16 cellular contexts compared by ENCODE assay signal in the genomic region with DNA sequence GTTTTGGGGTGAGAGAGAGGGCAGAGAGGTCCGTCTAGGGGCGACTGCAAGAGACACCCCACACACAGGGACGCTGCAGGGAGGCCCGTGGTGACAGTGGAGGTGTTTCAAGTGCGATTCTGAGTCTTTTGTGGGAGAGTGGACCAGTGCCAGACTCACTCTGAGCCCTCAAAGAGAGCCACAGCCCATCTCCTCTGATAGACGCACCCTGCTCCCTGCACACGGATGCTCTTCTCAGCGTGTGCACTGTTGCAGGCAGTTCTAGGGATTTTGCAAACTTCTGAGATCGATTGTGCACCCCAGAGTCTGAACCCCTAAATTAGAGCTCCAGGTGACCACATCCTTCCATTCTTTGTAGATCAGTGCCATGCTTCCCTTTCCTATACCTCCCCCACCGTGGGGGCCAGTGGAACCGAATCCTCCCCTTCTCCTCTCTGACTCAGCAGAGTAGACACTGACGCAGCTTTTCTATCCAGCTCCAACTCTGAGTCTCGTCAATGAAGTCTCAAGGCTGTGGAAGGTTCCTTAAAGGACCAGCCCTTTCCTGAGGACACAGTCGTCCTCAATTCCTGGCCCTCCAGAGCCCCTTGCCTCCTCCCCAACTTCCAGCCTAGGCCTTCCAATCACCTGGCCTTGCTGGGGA.
"Had no signal": no experiment of that assay in that cellular context is flagged by ENCODE, and none has a peak within 500 bp of the region (broad histone marks: within the 10 kb centered on the region; RNA-seq: fewer than 3 reads in every experiment).

No MANE protein-coding gene starts in this region.

- H3K4me3 Mint-ChIP-seq: activated CD4-positive, alpha-beta memory T cell treated with anti-CD3 and anti-CD28 coated beads for 36 hours; activated naive CD8-positive, alpha-beta T cell treated with anti-CD3 and anti-CD28 coated beads for 36 hours; activated T-cell treated with anti-CD3 and anti-CD28 coated beads, Interleukin-2, amount 50 U/mL, for 72 hours; nephron; stimulated activated naive CD8-positive, alpha-beta T cell treated with anti-CD3 and anti-CD28 coated beads, Interleukin-15, Interleukin-2, amounts not matched to agents 100 ng/mL and 50 ng/mL, for 24 hours; T-helper 2 cell treated with Interferon-gamma antibody and Interleukin-4, amounts not matched to agents 5 μg/mL and 100 μg/mL, for 36 hours had no signal

- H3K9me3 ChIP-seq: heart left ventricle, thoracic aorta had no signal

- H3K27ac Mint-ChIP-seq: activated CD4-positive, alpha-beta memory T cell treated with anti-CD3 and anti-CD28 coated beads for 36 hours; activated naive CD8-positive, alpha-beta T cell treated with anti-CD3 and anti-CD28 coated beads for 36 hours; activated T-cell treated with anti-CD3 and anti-CD28 coated beads, Interleukin-2, amount 50 U/mL, for 72 hours; stimulated activated naive CD8-positive, alpha-beta T cell treated with anti-CD3 and anti-CD28 coated beads, Interleukin-15, Interleukin-2, amounts not matched to agents 100 ng/mL and 50 ng/mL, for 24 hours; T-helper 2 cell treated with Interferon-gamma antibody and Interleukin-4, amounts not matched to agents 5 μg/mL and 100 μg/mL, for 36 hours had no signal

- H3K27me3 ChIP-seq: heart left ventricle had no signal

- H3K4me3 ChIP-seq: heart left ventricle, thoracic aorta had no signal

- H3K36me3 Mint-ChIP-seq: activated CD4-positive, alpha-beta memory T cell treated with anti-CD3 and anti-CD28 coated beads for 36 hours; activated naive CD8-positive, alpha-beta T cell treated with anti-CD3 and anti-CD28 coated beads for 36 hours had no signal

- ATAC-seq: activated T-cell treated with anti-CD3 and anti-CD28 coated beads, Interleukin-2, amount 50 U/mL, for 72 hours; heart left ventricle had no signal

- FAIRE-seq: colon, endothelial cell of umbilical vein, frontal cortex, islet of Langerhans had no signal

- H3K36me3 ChIP-seq: heart left ventricle, thoracic aorta had no signal

- H3K9me3 Mint-ChIP-seq: activated CD4-positive, alpha-beta memory T cell treated with anti-CD3 and anti-CD28 coated beads for 36 hours; activated naive CD8-positive, alpha-beta T cell treated with anti-CD3 and anti-CD28 coated beads for 36 hours; activated T-cell treated with anti-CD3 and anti-CD28 coated beads, Interleukin-2, amount 50 U/mL, for 72 hours; nephron; stimulated activated naive CD8-positive, alpha-beta T cell treated with anti-CD3 and anti-CD28 coated beads, Interleukin-15, Interleukin-2, amounts not matched to agents 100 ng/mL and 50 ng/mL, for 24 hours; T-helper 2 cell treated with Interferon-gamma antibody and Interleukin-4, amounts not matched to agents 5 μg/mL and 100 μg/mL, for 36 hours had no signal

- H3K4me1 ChIP-seq: heart left ventricle had no signal

- H3K4me1 Mint-ChIP-seq: activated naive CD8-positive, alpha-beta T cell treated with anti-CD3 and anti-CD28 coated beads for 36 hours had no signal

- H3K27ac ChIP-seq: heart left ventricle, thoracic aorta, VCaP had no signal

- DNase-seq: activated CD4-positive, alpha-beta memory T cell treated with anti-CD3 and anti-CD28 coated beads for 36 hours; activated gamma-delta T cell treated with Interleukin-2 at 50 U/mL for 16 hours; activated naive CD8-positive, alpha-beta T cell treated with anti-CD3 and anti-CD28 coated beads for 36 hours; activated T-cell treated with anti-CD3 and anti-CD28 coated beads, Interleukin-2, amount 50 U/mL, for 72 hours; anterior cingulate cortex; heart left ventricle; stimulated activated CD4-positive, alpha-beta T cell treated with anti-CD3 and anti-CD28 coated beads, Interleukin-12 subunit alpha, Interleukin-12 subunit beta, amount 100 ng/mL, for 4 hours had no signal
